ENCODE assay signal across 17 cellular contexts in genomic region chr20:15867899-15868298, GRCh38.
DNase-seq lines count a peak whose midpoint lies in the region; ATAC-seq and TF ChIP-seq lines count a peak whose summit lies in the region.
"Had no signal": no experiment of that assay in that cellular context is flagged by ENCODE, and none has a peak within 500 bp of the region (broad histone marks: within the 10 kb centered on the region; RNA-seq: fewer than 3 reads in every experiment).

No MANE protein-coding gene starts in this region.

- no peaks in the 10 kb centered on the region for H3K36me3 Mint-ChIP-seq in neural progenitor cell

- no peak overlapping the region for H3K9ac ChIP-seq in neural progenitor cell

- peaks cover 14% of the 10 kb centered on the region for H3K9me3 Mint-ChIP-seq in neural progenitor cell

- H3K4me1 Mint-ChIP-seq in neural progenitor cell, result no peaks in the 10 kb centered on the region

- H3K4me3 Mint-ChIP-seq in neural progenitor cell, result no peak overlapping the region
- H3K4me3 Mint-ChIP-seq: activated CD8-positive, alpha-beta T cell treated with anti-CD3 and anti-CD28 coated beads, Interleukin-2, amount 10 ng/mL, durations not matched to agents 7 days and 5 days; memory B cell had no signal

- no peak overlapping the region for H3K4me2 ChIP-seq in neural progenitor cell

- H3K36me3 ChIP-seq in neural progenitor cell, result no peaks in the 10 kb centered on the region
- H3K36me3 ChIP-seq: SJCRH30 had no signal

- no peaks in the 10 kb centered on the region for H4K20me1 ChIP-seq in neural progenitor cell (ENCODE audit: low read depth)

- H3K27me3 Mint-ChIP-seq in neural progenitor cell (ENCODE audit: insufficient read depth, low read depth), result no peaks in the 10 kb centered on the region
- H3K27me3 Mint-ChIP-seq: memory B cell had no signal

- peak; percentile 2 for TF ChIP-seq CTCF in choroid plexus epithelial cell (conservative IDR thresholded peaks at IDR 0.05; ENCODE audit: low read depth, low read length)
- TF ChIP-seq CTCF in neural progenitor cell (IDR thresholded peaks at IDR 0.05), result peak; percentile 27

- no peak overlapping the region for H3K27ac Mint-ChIP-seq in neural progenitor cell
- H3K27ac Mint-ChIP-seq: activated CD8-positive, alpha-beta T cell treated with anti-CD3 and anti-CD28 coated beads, Interleukin-2, amount 10 ng/mL, durations not matched to agents 7 days and 5 days; memory B cell had no signal

- H3K4me3 ChIP-seq in choroid plexus epithelial cell (ENCODE audit: low read depth, low read length), result no peak overlapping the region
- no peak overlapping the region for H3K4me3 ChIP-seq in neural progenitor cell
- H3K4me3 ChIP-seq: SJCRH30 had no signal

- ATAC-seq in HG02588 (IDR thresholded peaks at IDR 0.05; ENCODE audit: unreplicated experiment), result no peak
- ATAC-seq in HG02884 (IDR thresholded peaks at IDR 0.05; ENCODE audit: unreplicated experiment), result no peak
- no peak for ATAC-seq in HG03280 (IDR thresholded peaks at IDR 0.05; ENCODE audit: unreplicated experiment)
- ATAC-seq: activated CD8-positive, alpha-beta T cell treated with anti-CD3 and anti-CD28 coated beads, Interleukin-2, amount 10 ng/mL, durations not matched to agents 7 days and 5 days had no signal

- no peaks in the 10 kb centered on the region for H3F3A ChIP-seq in neural progenitor cell (ENCODE audit: low read depth)

- H3K79me2 ChIP-seq in neural progenitor cell (ENCODE audit: low read depth), result no peaks in the 10 kb centered on the region

- no peaks in the 10 kb centered on the region for H3K27me3 ChIP-seq in neural progenitor cell
- H3K27me3 ChIP-seq: SJCRH30 had no signal

- H3K4me1 ChIP-seq in neural progenitor cell, result no peaks in the 10 kb centered on the region
- H3K4me1 ChIP-seq: SJCRH30 had no signal

- H2AFZ ChIP-seq in neural progenitor cell (replicated peaks), result no peak overlapping the region

- H3K9me3 ChIP-seq in neural progenitor cell (ENCODE audit: low read depth), result no peaks in the 10 kb centered on the region
- H3K9me3 ChIP-seq: SJCRH30 had no signal

- no peak overlapping the region for H3K27ac ChIP-seq in neural progenitor cell
- H3K27ac ChIP-seq: SJCRH30 had no signal

- DNase-seq in DMS 273 (lab: John Stamatoyannopoulos, UW; ENCODE audit: unreplicated experiment) (peak; percentile 32), DMS 273 treated with DMSO at 0.1 percent for 48 hours (lab: John Stamatoyannopoulos, UW) (no peak), NCI-H524 treated with DMSO at 0.1 percent for 48 hours (lab: John Stamatoyannopoulos, UW) (peak; percentile 74), choroid plexus epithelial cell (ENCODE audit: low read depth) (no peak), neural progenitor cell (ENCODE audit: low spot score) (no peak)
- DNase-seq: 8988T; activated CD8-positive, alpha-beta T cell treated with anti-CD3 and anti-CD28 coated beads, Interleukin-2, amount 10 ng/mL, durations not matched to agents 7 days and 5 days; aorta; COR-L47; NCI-H1105 treated with DMSO at 0.1 percent for 48 hours; NCI-H510A; small intestine had no signal

Comparison
In these comparisons a context has a peak if more than half of its experiments do, and no peak if none do; other contexts are left out.
1. DNase-seq: peak in DMS 273 (single experiment) and NCI-H524 treated with DMSO at 0.1 percent for 48 hours (single experiment); none in DMS 273 treated with DMSO at 0.1 percent for 48 hours (single experiment), choroid plexus epithelial cell (single experiment) and neural progenitor cell (single experiment).